In genomic region chr5:92180406-92180805, GRCh38 we compare ENCODE assay signal across 21 cellular contexts.
"Had no signal": no experiment of that assay in that cellular context is flagged by ENCODE, and none has a peak within 500 bp of the region (broad histone marks: within the 10 kb centered on the region; RNA-seq: fewer than 3 reads in every experiment).

No MANE protein-coding gene starts in this region.

- ATAC-seq: K562, Panc1, PC-3 had no signal

- H3K27ac ChIP-seq: HL-60, KMS-11, RWPE1, SJCRH30 had no signal

- H3K4me3 ChIP-seq: K562, SJCRH30 had no signal

- H3K27me3 ChIP-seq: SJCRH30 had no signal

- H3K9me3 ChIP-seq: SJCRH30 had no signal

- FAIRE-seq: HTR-8/SVneo, K562 had no signal

- DNase-seq: Kasumi-1, MM.1S, NCI-H1092 treated with DMSO at 0.1 percent for 48 hours, NCI-H1436, NCI-H187, NCI-H2029, NCI-H2081 treated with DMSO at 0.1 percent for 48 hours, NCI-H2171, NCI-H226, NCI-H446 treated with DMSO at 0.1 percent for 48 hours, NCI-H510A treated with DMSO at 0.1 percent for 48 hours, NCI-H526, PC-3, SHP77, SJCRH30 had no signal

- H3K4me2 ChIP-seq: KMS-11 had no signal

- H3K4me1 ChIP-seq: SJCRH30 had no signal

- H3K9ac ChIP-seq: KMS-11 had no signal

- H3K36me3 ChIP-seq: SJCRH30 had no signal
